In the genomic region with DNA sequence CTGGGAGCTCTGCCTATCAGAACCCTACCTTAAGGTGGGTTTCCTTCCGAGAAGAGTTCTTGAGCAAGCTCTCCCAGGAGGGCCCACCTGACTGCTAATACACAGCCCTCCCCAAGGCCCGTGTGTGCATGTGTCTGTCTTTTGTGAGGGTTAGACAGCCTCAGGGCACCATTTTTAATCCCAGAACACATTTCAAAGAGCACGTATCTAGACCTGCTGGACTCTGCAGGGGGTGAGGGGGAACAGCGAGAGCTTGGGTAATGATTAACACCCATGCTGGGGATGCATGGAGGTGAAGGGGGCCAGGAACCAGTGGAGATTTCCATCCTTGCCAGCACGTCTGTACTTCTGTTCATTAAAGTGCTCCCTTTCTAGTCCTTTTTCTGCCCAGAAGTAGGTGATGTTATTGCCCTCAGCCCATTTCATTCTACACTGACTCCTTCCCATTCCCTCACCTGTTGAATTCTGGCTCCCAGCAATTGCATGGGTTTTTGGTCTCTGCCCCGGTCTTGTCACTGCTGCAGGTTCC, we compare ENCODE assay signal across 1 cellular context.
TF ChIP-seq lines count a peak whose summit lies in the region.

No MANE protein-coding gene starts in this region.

TF ChIP-seq in HepG2, 621 proteins besides CTCF, POLR2A, EP300 and RAD21 (continued from another document and continues in another):
- TF ChIP-seq, protein P1, sequence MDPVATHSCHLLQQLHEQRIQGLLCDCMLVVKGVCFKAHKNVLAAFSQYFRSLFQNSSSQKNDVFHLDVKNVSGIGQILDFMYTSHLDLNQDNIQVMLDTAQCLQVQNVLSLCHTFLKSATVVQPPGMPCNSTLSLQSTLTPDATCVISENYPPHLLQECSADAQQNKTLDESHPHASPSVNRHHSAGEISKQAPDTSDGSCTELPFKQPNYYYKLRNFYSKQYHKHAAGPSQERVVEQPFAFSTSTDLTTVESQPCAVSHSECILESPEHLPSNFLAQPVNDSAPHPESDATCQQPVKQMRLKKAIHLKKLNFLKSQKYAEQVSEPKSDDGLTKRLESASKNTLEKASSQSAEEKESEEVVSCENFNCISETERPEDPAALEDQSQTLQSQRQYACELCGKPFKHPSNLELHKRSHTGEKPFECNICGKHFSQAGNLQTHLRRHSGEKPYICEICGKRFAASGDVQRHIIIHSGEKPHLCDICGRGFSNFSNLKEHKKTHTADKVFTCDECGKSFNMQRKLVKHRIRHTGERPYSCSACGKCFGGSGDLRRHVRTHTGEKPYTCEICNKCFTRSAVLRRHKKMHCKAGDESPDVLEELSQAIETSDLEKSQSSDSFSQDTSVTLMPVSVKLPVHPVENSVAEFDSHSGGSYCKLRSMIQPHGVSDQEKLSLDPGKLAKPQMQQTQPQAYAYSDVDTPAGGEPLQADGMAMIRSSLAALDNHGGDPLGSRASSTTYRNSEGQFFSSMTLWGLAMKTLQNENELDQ (CRISPR knock-in tag; IDR thresholded peaks at IDR 0.05; ENCODE audit: borderline replicate concordance), result 0 out of 2 replicates have a peak, but pooled peaks have one; percentile 9
- TF ChIP-seq PTBP1 (IDR thresholded peaks at IDR 0.05; ENCODE audit: low read depth, low read length, poor library complexity, severe bottlenecking), result no peak
- 0 out of 2 replicates have a peak, but pooled peaks have one; percentile 29 for TF ChIP-seq ZNF30 (CRISPR knock-in tag; IDR thresholded peaks at IDR 0.05)
- peak; percentile 80; the same call in 1 of the 2 replicates for TF ChIP-seq ZNF264 (CRISPR knock-in tag; IDR thresholded peaks at IDR 0.05)
- TF ChIP-seq, protein P2, sequence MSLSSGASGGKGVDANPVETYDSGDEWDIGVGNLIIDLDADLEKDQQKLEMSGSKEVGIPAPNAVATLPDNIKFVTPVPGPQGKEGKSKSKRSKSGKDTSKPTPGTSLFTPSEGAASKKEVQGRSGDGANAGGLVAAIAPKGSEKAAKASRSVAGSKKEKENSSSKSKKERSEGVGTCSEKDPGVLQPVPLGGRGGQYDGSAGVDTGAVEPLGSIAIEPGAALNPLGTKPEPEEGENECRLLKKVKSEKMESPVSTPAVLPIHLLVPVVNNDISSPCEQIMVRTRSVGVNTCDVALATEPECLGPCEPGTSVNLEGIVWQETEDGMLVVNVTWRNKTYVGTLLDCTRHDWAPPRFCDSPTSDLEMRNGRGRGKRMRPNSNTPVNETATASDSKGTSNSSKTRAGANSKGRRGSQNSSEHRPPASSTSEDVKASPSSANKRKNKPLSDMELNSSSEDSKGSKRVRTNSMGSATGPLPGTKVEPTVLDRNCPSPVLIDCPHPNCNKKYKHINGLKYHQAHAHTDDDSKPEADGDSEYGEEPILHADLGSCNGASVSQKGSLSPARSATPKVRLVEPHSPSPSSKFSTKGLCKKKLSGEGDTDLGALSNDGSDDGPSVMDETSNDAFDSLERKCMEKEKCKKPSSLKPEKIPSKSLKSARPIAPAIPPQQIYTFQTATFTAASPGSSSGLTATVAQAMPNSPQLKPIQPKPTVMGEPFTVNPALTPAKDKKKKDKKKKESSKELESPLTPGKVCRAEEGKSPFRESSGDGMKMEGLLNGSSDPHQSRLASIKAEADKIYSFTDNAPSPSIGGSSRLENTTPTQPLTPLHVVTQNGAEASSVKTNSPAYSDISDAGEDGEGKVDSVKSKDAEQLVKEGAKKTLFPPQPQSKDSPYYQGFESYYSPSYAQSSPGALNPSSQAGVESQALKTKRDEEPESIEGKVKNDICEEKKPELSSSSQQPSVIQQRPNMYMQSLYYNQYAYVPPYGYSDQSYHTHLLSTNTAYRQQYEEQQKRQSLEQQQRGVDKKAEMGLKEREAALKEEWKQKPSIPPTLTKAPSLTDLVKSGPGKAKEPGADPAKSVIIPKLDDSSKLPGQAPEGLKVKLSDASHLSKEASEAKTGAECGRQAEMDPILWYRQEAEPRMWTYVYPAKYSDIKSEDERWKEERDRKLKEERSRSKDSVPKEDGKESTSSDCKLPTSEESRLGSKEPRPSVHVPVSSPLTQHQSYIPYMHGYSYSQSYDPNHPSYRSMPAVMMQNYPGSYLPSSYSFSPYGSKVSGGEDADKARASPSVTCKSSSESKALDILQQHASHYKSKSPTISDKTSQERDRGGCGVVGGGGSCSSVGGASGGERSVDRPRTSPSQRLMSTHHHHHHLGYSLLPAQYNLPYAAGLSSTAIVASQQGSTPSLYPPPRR (CRISPR knock-in tag; IDR thresholded peaks at IDR 0.05; ENCODE audit: borderline replicate concordance), result peak; percentile 52; the same call in 1 of the 2 replicates
- TF ChIP-seq BRCA1 (CRISPR knock-in tag; IDR thresholded peaks at IDR 0.05), result 0 out of 2 replicates have a peak, but pooled peaks have one; percentile 61
- peak; percentile 67; the same call in 1 of the 2 replicates for TF ChIP-seq IRF2 (CRISPR knock-in tag; IDR thresholded peaks at IDR 0.05)
- TF ChIP-seq, protein P3, sequence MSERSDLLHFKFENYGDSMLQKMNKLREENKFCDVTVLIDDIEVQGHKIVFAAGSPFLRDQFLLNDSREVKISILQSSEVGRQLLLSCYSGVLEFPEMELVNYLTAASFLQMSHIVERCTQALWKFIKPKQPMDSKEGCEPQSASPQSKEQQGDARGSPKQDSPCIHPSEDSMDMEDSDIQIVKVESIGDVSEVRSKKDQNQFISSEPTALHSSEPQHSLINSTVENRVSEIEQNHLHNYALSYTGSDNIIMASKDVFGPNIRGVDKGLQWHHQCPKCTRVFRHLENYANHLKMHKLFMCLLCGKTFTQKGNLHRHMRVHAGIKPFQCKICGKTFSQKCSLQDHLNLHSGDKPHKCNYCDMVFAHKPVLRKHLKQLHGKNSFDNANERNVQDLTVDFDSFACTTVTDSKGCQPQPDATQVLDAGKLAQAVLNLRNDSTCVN (CRISPR knock-in tag; IDR thresholded peaks at IDR 0.05; ENCODE audit: borderline replicate concordance), result peak; percentile 79; the same call in 1 of the 2 replicates
- TF ChIP-seq ZNF724P (CRISPR knock-in tag; IDR thresholded peaks at IDR 0.05; ENCODE audit: borderline replicate concordance), result no peak
- TF ChIP-seq TCF7 (IDR thresholded peaks at IDR 0.05; ENCODE audit: low read depth), result no peak
- TF ChIP-seq, protein P4, sequence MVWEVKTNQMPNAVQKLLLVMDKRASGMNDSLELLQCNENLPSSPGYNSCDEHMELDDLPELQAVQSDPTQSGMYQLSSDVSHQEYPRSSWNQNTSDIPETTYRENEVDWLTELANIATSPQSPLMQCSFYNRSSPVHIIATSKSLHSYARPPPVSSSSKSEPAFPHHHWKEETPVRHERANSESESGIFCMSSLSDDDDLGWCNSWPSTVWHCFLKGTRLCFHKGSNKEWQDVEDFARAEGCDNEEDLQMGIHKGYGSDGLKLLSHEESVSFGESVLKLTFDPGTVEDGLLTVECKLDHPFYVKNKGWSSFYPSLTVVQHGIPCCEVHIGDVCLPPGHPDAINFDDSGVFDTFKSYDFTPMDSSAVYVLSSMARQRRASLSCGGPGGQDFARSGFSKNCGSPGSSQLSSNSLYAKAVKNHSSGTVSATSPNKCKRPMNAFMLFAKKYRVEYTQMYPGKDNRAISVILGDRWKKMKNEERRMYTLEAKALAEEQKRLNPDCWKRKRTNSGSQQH (CRISPR knock-in tag; IDR thresholded peaks at IDR 0.05; ENCODE audit: low read depth), result no peak
- no peak for TF ChIP-seq DNMT1 (CRISPR knock-in tag; IDR thresholded peaks at IDR 0.05)
- TF ChIP-seq, protein P5, sequence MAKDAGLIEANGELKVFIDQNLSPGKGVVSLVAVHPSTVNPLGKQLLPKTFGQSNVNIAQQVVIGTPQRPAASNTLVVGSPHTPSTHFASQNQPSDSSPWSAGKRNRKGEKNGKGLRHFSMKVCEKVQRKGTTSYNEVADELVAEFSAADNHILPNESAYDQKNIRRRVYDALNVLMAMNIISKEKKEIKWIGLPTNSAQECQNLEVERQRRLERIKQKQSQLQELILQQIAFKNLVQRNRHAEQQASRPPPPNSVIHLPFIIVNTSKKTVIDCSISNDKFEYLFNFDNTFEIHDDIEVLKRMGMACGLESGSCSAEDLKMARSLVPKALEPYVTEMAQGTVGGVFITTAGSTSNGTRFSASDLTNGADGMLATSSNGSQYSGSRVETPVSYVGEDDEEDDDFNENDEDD (CRISPR knock-in tag; IDR thresholded peaks at IDR 0.05; ENCODE audit: borderline replicate concordance), result peak; percentile 27; the same call in 1 of the 2 replicates
- peak; percentile 67; the same call in 1 of the 2 replicates for TF ChIP-seq ZNF451 (CRISPR knock-in tag; IDR thresholded peaks at IDR 0.05)
- no peak for TF ChIP-seq ZNF337 (CRISPR knock-in tag; IDR thresholded peaks at IDR 0.05; ENCODE audit: borderline replicate concordance, low read depth)
- TF ChIP-seq ZNF501 (CRISPR knock-in tag; IDR thresholded peaks at IDR 0.05), result peak; percentile 72; the same call in 1 of the 2 replicates
- no peak for TF ChIP-seq TP53 (CRISPR knock-in tag; conservative IDR thresholded peaks at IDR 0.05)
- TF ChIP-seq ZNF224 (CRISPR knock-in tag; IDR thresholded peaks at IDR 0.05), result no peak
- TF ChIP-seq EHMT2 (IDR thresholded peaks at IDR 0.05; ENCODE audit: borderline replicate concordance, low read depth, low read length), result no peak
- peak; percentile 56; the same call in 1 of the 2 replicates for TF ChIP-seq CREM (IDR thresholded peaks at IDR 0.05)
- TF ChIP-seq CREM (CRISPR knock-in tag; IDR thresholded peaks at IDR 0.05), result no peak
- TF ChIP-seq, protein P6, sequence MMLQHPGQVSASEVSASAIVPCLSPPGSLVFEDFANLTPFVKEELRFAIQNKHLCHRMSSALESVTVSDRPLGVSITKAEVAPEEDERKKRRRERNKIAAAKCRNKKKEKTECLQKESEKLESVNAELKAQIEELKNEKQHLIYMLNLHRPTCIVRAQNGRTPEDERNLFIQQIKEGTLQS (CRISPR knock-in tag; IDR thresholded peaks at IDR 0.05), result no peak
- no peak for TF ChIP-seq SOX13 (IDR thresholded peaks at IDR 0.05)
- TF ChIP-seq SOX13 (CRISPR knock-in tag; conservative IDR thresholded peaks at IDR 0.05 in 1 of 2, IDR thresholded peaks at IDR 0.05 in 1 of 2), result peak in 1 of 2 experiments; percentile 77; a peak in 2 of 4 replicates
- TF ChIP-seq, protein P7, sequence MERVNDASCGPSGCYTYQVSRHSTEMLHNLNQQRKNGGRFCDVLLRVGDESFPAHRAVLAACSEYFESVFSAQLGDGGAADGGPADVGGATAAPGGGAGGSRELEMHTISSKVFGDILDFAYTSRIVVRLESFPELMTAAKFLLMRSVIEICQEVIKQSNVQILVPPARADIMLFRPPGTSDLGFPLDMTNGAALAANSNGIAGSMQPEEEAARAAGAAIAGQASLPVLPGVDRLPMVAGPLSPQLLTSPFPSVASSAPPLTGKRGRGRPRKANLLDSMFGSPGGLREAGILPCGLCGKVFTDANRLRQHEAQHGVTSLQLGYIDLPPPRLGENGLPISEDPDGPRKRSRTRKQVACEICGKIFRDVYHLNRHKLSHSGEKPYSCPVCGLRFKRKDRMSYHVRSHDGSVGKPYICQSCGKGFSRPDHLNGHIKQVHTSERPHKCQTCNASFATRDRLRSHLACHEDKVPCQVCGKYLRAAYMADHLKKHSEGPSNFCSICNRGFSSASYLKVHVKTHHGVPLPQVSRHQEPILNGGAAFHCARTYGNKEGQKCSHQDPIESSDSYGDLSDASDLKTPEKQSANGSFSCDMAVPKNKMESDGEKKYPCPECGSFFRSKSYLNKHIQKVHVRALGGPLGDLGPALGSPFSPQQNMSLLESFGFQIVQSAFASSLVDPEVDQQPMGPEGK (CRISPR knock-in tag; IDR thresholded peaks at IDR 0.05), result peak; percentile 86
- no peak for TF ChIP-seq MBD4 (IDR thresholded peaks at IDR 0.05; ENCODE audit: borderline replicate concordance, low read length)
- TF ChIP-seq YY1 (IDR thresholded peaks at IDR 0.05; ENCODE audit: insufficient read depth, insufficient replicate concordance, low read depth, low read length), result peak; percentile 86
- TF ChIP-seq RAD51 (IDR thresholded peaks at IDR 0.05; ENCODE audit: borderline replicate concordance), result no peak
- 0 out of 2 replicates have a peak, but pooled peaks have one; percentile 26 for TF ChIP-seq KMT2B (CRISPR knock-in tag; IDR thresholded peaks at IDR 0.05)
- TF ChIP-seq, protein P8, sequence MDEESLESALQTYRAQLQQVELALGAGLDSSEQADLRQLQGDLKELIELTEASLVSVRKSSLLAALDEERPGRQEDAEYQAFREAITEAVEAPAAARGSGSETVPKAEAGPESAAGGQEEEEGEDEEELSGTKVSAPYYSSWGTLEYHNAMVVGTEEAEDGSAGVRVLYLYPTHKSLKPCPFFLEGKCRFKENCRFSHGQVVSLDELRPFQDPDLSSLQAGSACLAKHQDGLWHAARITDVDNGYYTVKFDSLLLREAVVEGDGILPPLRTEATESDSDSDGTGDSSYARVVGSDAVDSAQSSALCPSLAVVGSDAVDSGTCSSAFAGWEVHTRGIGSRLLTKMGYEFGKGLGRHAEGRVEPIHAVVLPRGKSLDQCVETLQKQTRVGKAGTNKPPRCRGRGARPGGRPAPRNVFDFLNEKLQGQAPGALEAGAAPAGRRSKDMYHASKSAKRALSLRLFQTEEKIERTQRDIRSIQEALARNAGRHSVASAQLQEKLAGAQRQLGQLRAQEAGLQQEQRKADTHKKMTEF (CRISPR knock-in tag; IDR thresholded peaks at IDR 0.05), result peak; percentile 60
- TF ChIP-seq MED1 (CRISPR knock-in tag; IDR thresholded peaks at IDR 0.05), result peak; percentile 94
- TF ChIP-seq, protein P9, sequence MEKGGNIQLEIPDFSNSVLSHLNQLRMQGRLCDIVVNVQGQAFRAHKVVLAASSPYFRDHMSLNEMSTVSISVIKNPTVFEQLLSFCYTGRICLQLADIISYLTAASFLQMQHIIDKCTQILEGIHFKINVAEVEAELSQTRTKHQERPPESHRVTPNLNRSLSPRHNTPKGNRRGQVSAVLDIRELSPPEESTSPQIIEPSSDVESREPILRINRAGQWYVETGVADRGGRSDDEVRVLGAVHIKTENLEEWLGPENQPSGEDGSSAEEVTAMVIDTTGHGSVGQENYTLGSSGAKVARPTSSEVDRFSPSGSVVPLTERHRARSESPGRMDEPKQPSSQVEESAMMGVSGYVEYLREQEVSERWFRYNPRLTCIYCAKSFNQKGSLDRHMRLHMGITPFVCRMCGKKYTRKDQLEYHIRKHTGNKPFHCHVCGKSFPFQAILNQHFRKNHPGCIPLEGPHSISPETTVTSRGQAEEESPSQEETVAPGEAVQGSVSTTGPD (CRISPR knock-in tag; IDR thresholded peaks at IDR 0.05), result no peak
